ENCODE assay signal across 8 cellular contexts in the genomic region with DNA sequence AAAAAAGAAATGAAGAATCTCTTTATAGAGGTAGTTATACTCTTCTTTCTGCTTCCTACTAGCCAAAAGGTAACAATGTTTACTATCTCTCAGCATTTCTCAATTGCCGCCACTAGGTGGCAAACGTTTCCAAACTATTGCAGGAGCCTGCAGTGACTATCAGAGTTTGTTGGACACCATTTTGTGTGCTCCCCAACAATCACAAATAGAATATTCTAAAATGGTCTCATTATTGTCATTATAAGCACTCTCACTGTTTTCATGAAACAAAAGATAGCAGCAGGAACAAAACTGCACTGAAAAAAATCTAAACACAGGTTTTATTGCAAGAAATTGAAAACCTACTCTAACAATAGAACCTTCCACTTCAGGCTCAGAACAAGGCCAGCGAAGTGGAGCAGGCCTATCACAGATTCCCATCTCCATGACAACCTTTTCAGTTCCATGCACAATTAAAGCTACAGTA.
DNase-seq lines count a peak whose midpoint lies in the region; ATAC-seq lines count a peak whose summit lies in the region.

No MANE protein-coding gene starts in this region.

- peaks cover 4% of the 10 kb centered on the region for H3K36me3 Mint-ChIP-seq in effector memory CD8-positive, alpha-beta T cell (ENCODE audit: insufficient read depth)

- no peaks in the 10 kb centered on the region for H3K9me3 ChIP-seq in mesodermal cell (ENCODE audit: control insufficient read depth, low read length)

- no peak overlapping the region for H3K27ac Mint-ChIP-seq in effector memory CD8-positive, alpha-beta T cell

- peak overlapping the region; percentile 61 for H3K27ac ChIP-seq in mesodermal cell (ENCODE audit: low read depth, low read length, severe bottlenecking)

- H3K36me3 ChIP-seq in mesodermal cell (ENCODE audit: control insufficient read depth, insufficient read depth, low read length) = no peaks in the 10 kb centered on the region

- 25 to 60% methylated on average over 1 to 3 of the region's 3 CpGs for WGBS in mesodermal cell (ENCODE audit: insufficient coverage in 2 of 2), 2 experiments

- no peak overlapping the region for H3K4me3 ChIP-seq in mesodermal cell (ENCODE audit: extremely low read depth, insufficient read depth, low read length, poor library complexity, severe bottlenecking)

- peak; percentile 89 for DNase-seq in COR-L47 (lab: John Stamatoyannopoulos, UW)
- peak; percentile 73 for DNase-seq in NCI-H526 treated with DMSO at 0.1 percent for 48 hours (lab: John Stamatoyannopoulos, UW)
- DNase-seq in activated CD4-positive, alpha-beta T cell treated with anti-CD3 and anti-CD28 coated beads, Interleukin-2, amount 50 U/mL, for 48 hours = peak; percentile 64 to 74
- DNase-seq in effector memory CD8-positive, alpha-beta T cell = peak; percentile 39 to 55 (median 45)
- peak; percentile 35 for DNase-seq in stimulated activated CD8-positive, alpha-beta memory T cell treated with anti-CD3 and anti-CD28 coated beads, Interleukin-4, amount 100 ng/mL, for 24 hours (ENCODE audit: low read depth)

- no peaks in the 10 kb centered on the region for H3K4me1 ChIP-seq in mesodermal cell (ENCODE audit: control insufficient read depth, insufficient read depth, low read length, poor library complexity, severe bottlenecking)

- no peaks in the 10 kb centered on the region for H3K9me3 Mint-ChIP-seq in effector memory CD8-positive, alpha-beta T cell

- H3K27me3 Mint-ChIP-seq in effector memory CD8-positive, alpha-beta T cell = peaks cover 0 to 17% of the 10 kb centered on the region in 2 donors

- ATAC-seq in GM19467 (IDR thresholded peaks at IDR 0.05; ENCODE audit: unreplicated experiment) (peak; percentile 94), HG03565 (IDR thresholded peaks at IDR 0.05; ENCODE audit: unreplicated experiment) (peak; percentile 99)
- peak; percentile 91 for ATAC-seq in effector memory CD8-positive, alpha-beta T cell (replicated peaks)

- no peaks in the 10 kb centered on the region for H3K4me1 Mint-ChIP-seq in effector memory CD8-positive, alpha-beta T cell (ENCODE audit: low read depth in 2 of 2)

- H3K4me3 Mint-ChIP-seq in effector memory CD8-positive, alpha-beta T cell = no peak overlapping the region

Comparison
In these comparisons a context has a peak if more than half of its experiments do, and no peak if none do; other contexts are left out.
1. DNase-seq: peak in every context shown above with its lines; median percentile 89 in COR-L47; 73 in NCI-H526 treated with DMSO at 0.1 percent for 48 hours; 69 in activated CD4-positive, alpha-beta T cell treated with anti-CD3 and anti-CD28 coated beads, Interleukin-2, amount 50 U/mL, for 48 hours; 45 in effector memory CD8-positive, alpha-beta T cell; 35 in stimulated activated CD8-positive, alpha-beta memory T cell treated with anti-CD3 and anti-CD28 coated beads, Interleukin-4, amount 100 ng/mL, for 24 hours.